In the genomic region with DNA sequence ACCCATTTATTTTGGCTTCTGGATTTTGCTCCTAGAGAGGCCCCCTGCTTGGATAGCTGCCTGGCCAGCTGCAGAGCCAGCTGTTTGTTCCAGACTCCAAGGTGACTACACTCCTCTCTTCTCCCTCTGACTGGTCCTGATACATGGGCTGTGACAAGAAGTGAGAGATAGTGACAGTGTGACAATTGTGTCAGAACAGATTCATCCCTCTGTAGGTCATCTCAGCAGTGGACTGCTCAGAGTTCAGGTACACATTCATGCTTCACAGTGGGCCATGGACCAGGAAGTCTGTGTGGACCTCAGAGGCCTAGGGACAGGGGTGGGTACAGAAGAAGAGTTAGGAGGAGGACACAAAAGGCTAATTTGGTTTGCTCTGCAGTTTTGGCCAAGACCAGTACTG, we compare ENCODE assay signal across 22 cellular contexts.
"Had no signal": no experiment of that assay in that cellular context is flagged by ENCODE, and none has a peak within 500 bp of the region (broad histone marks: within the 10 kb centered on the region; RNA-seq: fewer than 3 reads in every experiment).

No MANE protein-coding gene starts in this region.

- DNase-seq: colonic mucosa; dermis blood vessel endothelial cell; dorsolateral prefrontal cortex; effector CD4-positive, alpha-beta T cell; effector memory CD4-positive, alpha-beta T cell; esophagus squamous epithelium; foreskin fibroblast; foreskin melanocyte; gastrocnemius medialis; glutamatergic neuron; head of caudate nucleus; heart right ventricle; hippocampal formation; left cardiac atrium; left lung; left ventricle myocardium superior; lower lobe of right lung; mesendoderm; midbrain had no signal

- H3K9me3 ChIP-seq: colonic mucosa, esophagus squamous epithelium, gastrocnemius medialis, heart right ventricle, left lung, lower lobe of right lung had no signal

- FAIRE-seq: endothelial cell of umbilical vein, islet of Langerhans, keratinocyte had no signal

- H3K4me1 ChIP-seq: colonic mucosa, esophagus squamous epithelium, gastrocnemius medialis, heart right ventricle, left lung, lower lobe of right lung had no signal

- H3K27me3 ChIP-seq: colonic mucosa, dorsolateral prefrontal cortex, esophagus squamous epithelium, gastrocnemius medialis, heart right ventricle, left lung had no signal

- H3K4me3 ChIP-seq: colonic mucosa, dorsolateral prefrontal cortex, esophagus squamous epithelium, gastrocnemius medialis, heart right ventricle, left lung, lower lobe of right lung had no signal

- ATAC-seq: heart right ventricle, left cardiac atrium, left lung, left ventricle myocardium superior, lower lobe of right lung had no signal

- H3K36me3 ChIP-seq: colonic mucosa, esophagus squamous epithelium, gastrocnemius medialis, heart right ventricle, left lung, lower lobe of right lung had no signal

- H3K27ac ChIP-seq: colonic mucosa, dorsolateral prefrontal cortex, esophagus squamous epithelium, gastrocnemius medialis, heart right ventricle, left lung, lower lobe of right lung had no signal
